ENCODE assay signal across 21 cellular contexts in genomic region chr15:46146002-46146401, GRCh38.
"Had no signal": no experiment of that assay in that cellular context is flagged by ENCODE, and none has a peak within 500 bp of the region (broad histone marks: within the 10 kb centered on the region; RNA-seq: fewer than 3 reads in every experiment).

No MANE protein-coding gene starts in this region.

- DNase-seq: heart right ventricle; islet precursor cell; left ventricle myocardium inferior; midbrain; mucosa of descending colon; naive thymus-derived CD4-positive, alpha-beta T cell; ovary; right lobe of liver; stimulated activated CD4-positive, alpha-beta T cell treated with anti-CD3 and anti-CD28 coated beads, Interleukin-12 subunit alpha, Interleukin-12 subunit beta, amount 100 ng/mL, for 4 hours; stimulated activated CD4-positive, alpha-beta T cell treated with anti-CD3 and anti-CD28 coated beads, Interleukin-15, amount 100 ng/mL, for 24 hours; stimulated activated CD4-positive, alpha-beta T cell treated with anti-CD3 and anti-CD28 coated beads, Interleukin-2, amount 100 ng/mL, for 24 hours; stimulated activated CD4-positive, alpha-beta T cell treated with anti-CD3 and anti-CD28 coated beads, Interleukin-4, amount 100 ng/mL, for 1 hour; stimulated activated naive CD4-positive, alpha-beta T cell treated with Interleukin-2 at 50 U/mL for 16 hours; stimulated activated naive CD8-positive, alpha-beta T cell treated with anti-CD3 and anti-CD28 coated beads, Interleukin-15, amount 100 ng/mL, for 72 hours; substantia nigra; uterus had no signal

- H3K4me3 ChIP-seq: heart right ventricle, hepatocyte, left ventricle myocardium inferior, lung, mucosa of descending colon, ovary, right atrium auricular region, right lobe of liver, skin epidermis, tibial nerve, uterus had no signal

- H3K36me3 ChIP-seq: heart right ventricle, left ventricle myocardium inferior, ovary, right atrium auricular region, right lobe of liver, tibial nerve had no signal

- H3K27me3 ChIP-seq: heart right ventricle, hepatocyte, ovary, right atrium auricular region, right lobe of liver, tibial nerve, uterus had no signal

- ATAC-seq: heart right ventricle; mucosa of descending colon; naive thymus-derived CD4-positive, alpha-beta T cell; stimulated activated naive CD8-positive, alpha-beta T cell treated with anti-CD3 and anti-CD28 coated beads, Interleukin-15, amount 100 ng/mL, for 72 hours had no signal

- H3K9me3 ChIP-seq: mucosa of descending colon, ovary, right atrium auricular region, right lobe of liver, uterus had no signal

- H3K4me1 ChIP-seq: left ventricle myocardium inferior, right atrium auricular region, right lobe of liver, tibial nerve, uterus had no signal

- H3K27ac ChIP-seq: heart right ventricle, hepatocyte, left ventricle myocardium inferior, ovary, right atrium auricular region, right lobe of liver, skin epidermis, tibial nerve, uterus had no signal

- H3K4me2 ChIP-seq: hepatocyte had no signal
